In genomic region chr7:133082390-133082766, GRCh38 we compare ENCODE assay signal across 8 cellular contexts. TPM values are rescaled to one million over a fixed set of nuclear protein-coding genes. Genes with fewer than 3 reads are reported as not detected.
DNase-seq lines count a peak whose midpoint lies in the region; ATAC-seq, FAIRE-seq and TF ChIP-seq lines count a peak whose summit lies in the region.

No MANE protein-coding gene starts in this region.

- POLR2A ChIA-PET in Caco-2 (lab: Charles Lee): interaction anchor here (0.6 to 1.0 kb wide), 3 partner anchors 171 to 802 kb away, joined by 4 to 7 read pairs (median 6); partner anchors contain the start of gene EXOC4
- POLR2A ChIA-PET in K562 (lab: Yijun Ruan, JAX): interaction anchor here (0.6 to 2.0 kb wide), 10 partner anchors 9 to 249 kb away, joined by 3 to 6 read pairs (median 4); no protein-coding TSS in a partner anchor

- H3K36me3 Mint-ChIP-seq in Caco-2 (ENCODE audit: insufficient read depth, unreplicated experiment): no peaks in the 10 kb centered on the region

- H3K4me1 Mint-ChIP-seq in Caco-2 (ENCODE audit: low read depth, unreplicated experiment): no peaks in the 10 kb centered on the region

- H3K9me1 ChIP-seq in K562 (ENCODE audit: control insufficient read depth, insufficient read depth, low read length): no peaks in the 10 kb centered on the region

- 59% methylated on average over 3 of the region's 3 CpGs for WGBS in K562 (ENCODE audit: insufficient coverage, low coverage, missing lambda C conversion rate)

- no peak for TF ChIP-seq EP300 in K562 (IDR thresholded peaks at IDR 0.05; ENCODE audit: low read length)

- DNase-seq in Caco-2: no peak
- DNase-seq in K562 (ENCODE audit: extremely low read depth in 1 of 4, low spot score in 3 of 4): no peak
- DNase-seq in osteoblast (ENCODE audit: insufficient read length, low spot score, missing footprints): no peak
- DNase-seq in activated gamma-delta T cell (lab: John Stamatoyannopoulos, UW): no peak
- no peak for DNase-seq in NCI-H446 treated with DMSO at 0.1 percent for 48 hours (lab: John Stamatoyannopoulos, UW)
- no peak for DNase-seq in SIG-M5 (lab: John Stamatoyannopoulos, UW)
- DNase-seq in NOMO-1 treated with dmso at 0.1 percent for 144 hours (lab: John Stamatoyannopoulos, UW; ENCODE audit: unreplicated experiment): no peak

- peak overlapping the region; percentile 88 for H3K4me3 Mint-ChIP-seq in Caco-2 (ENCODE audit: unreplicated experiment)

- intact Hi-C loops in Caco-2 (cut with micrococcal nuclease; ENCODE audit: unreplicated experiment) (loop anchor here (1.0 kb wide), 1 partner anchor 171 kb away; the partner anchor contains the start of gene EXOC4), K562 (cut with micrococcal nuclease) (no loop called here)

- TF ChIP-seq CTCF in Caco-2 (IDR thresholded peaks at IDR 0.05; ENCODE audit: insufficient read depth in 1 of 2, low read depth in 1 of 2, low read length in 1 of 2, severe bottlenecking in 1 of 2, unreplicated experiment in 1 of 2) (no peak), K562 (IDR thresholded peaks at IDR 0.05 in 2 of 3, conservative IDR thresholded peaks at IDR 0.05 in 1 of 3; ENCODE audit: insufficient read depth in 2 of 3, low read depth in 1 of 3, low read length in 3 of 3) (no peak), osteoblast (IDR thresholded peaks at IDR 0.05; ENCODE audit: extremely low read depth, low read depth, low read length) (no peak)

- peaks cover 15% of the 10 kb centered on the region; the same call in 1 of the 2 replicates for H4K20me1 ChIP-seq in K562 (replicated peaks; ENCODE audit: control insufficient read depth, insufficient read depth, low read length)
- H4K20me1 ChIP-seq in osteoblast (ENCODE audit: insufficient read depth, low read length): peaks cover 12% of the 10 kb centered on the region

- no peak for TF ChIP-seq RAD21 in K562 (CRISPR knock-in tag; conservative IDR thresholded peaks at IDR 0.05 in 1 of 2, IDR thresholded peaks at IDR 0.05 in 1 of 2)

- H3K27me3 ChIP-seq in Caco-2 (replicated peaks; ENCODE audit: control insufficient read depth, insufficient read depth, low read length) (no peaks in the 10 kb centered on the region), K562 (ENCODE audit: control insufficient read depth in 2 of 2, insufficient read depth in 2 of 2, low read length in 2 of 2) (peaks cover 10 to 11% of the 10 kb centered on the region in 2 experiments; a peak in 3 of 5 replicates), osteoblast (ENCODE audit: insufficient read depth, low read length) (no peaks in the 10 kb centered on the region)

- H3K79me2 ChIP-seq in K562 (ENCODE audit: control insufficient read depth, insufficient read depth, low read length): peaks cover 46% of the 10 kb centered on the region
- H3K79me2 ChIP-seq in osteoblast (ENCODE audit: insufficient read depth, low read length): peaks cover 44% of the 10 kb centered on the region

- H3K27me3 Mint-ChIP-seq in Caco-2 (ENCODE audit: insufficient read depth, unreplicated experiment): peaks cover 5% of the 10 kb centered on the region

- no peak for TF ChIP-seq POLR2A in K562 (conservative IDR thresholded peaks at IDR 0.05)

- H3K9me3 Mint-ChIP-seq in Caco-2 (ENCODE audit: unreplicated experiment): no peaks in the 10 kb centered on the region

- H3K4me1 ChIP-seq in Caco-2 (peaks cover 4% of the 10 kb centered on the region; the same call in 1 of the 2 replicates), K562 (replicated peaks in 1 of 2; ENCODE audit: control insufficient read depth in 2 of 2, insufficient read depth in 2 of 2, low read length in 2 of 2) (peaks cover 7 to 28% of the 10 kb centered on the region in 2 experiments; a peak in 4 of 5 replicates), osteoblast (ENCODE audit: insufficient read depth, low read length) (peaks cover 11% of the 10 kb centered on the region)

- H3K36me3 ChIP-seq in Caco-2 (ENCODE audit: control insufficient read depth, insufficient read depth, low read length): no peaks in the 10 kb centered on the region
- H3K36me3 ChIP-seq in K562 (ENCODE audit: control insufficient read depth, insufficient read depth, low read length): peaks cover 24% of the 10 kb centered on the region
- H3K36me3 ChIP-seq in osteoblast (ENCODE audit: insufficient read depth, low read length): no peaks in the 10 kb centered on the region

- H2AFZ ChIP-seq in K562 (ENCODE audit: low read depth, low read length) (peak overlapping the region; percentile 95), osteoblast (ENCODE audit: low read length) (peak overlapping the region; percentile 78)

- CTCF ChIA-PET in Caco-2 (lab: Charles Lee) (interaction anchor here (1.0 kb wide), 1 partner anchor 352 kb away, joined by 7 read pairs; no protein-coding TSS in a partner anchor), K562 (lab: Yijun Ruan, JAX; ENCODE audit: low intra/inter-chr PET ratio) (no interaction called here)

- H3K4me2 ChIP-seq in K562 (ENCODE audit: insufficient read depth, low read length) (peak overlapping the region; percentile 68), osteoblast (ENCODE audit: insufficient read depth, low read length) (peak overlapping the region; percentile 62)

- peak overlapping the region; percentile 92 for H3K27ac Mint-ChIP-seq in Caco-2 (ENCODE audit: unreplicated experiment)

- BruUV-seq in Caco-2 (replicated peaks; lab: Mats Ljungman, UMichigan) (no TSS peak), K562 (replicated peaks; lab: Mats Ljungman, UMichigan) (no TSS peak)

- H3K9me3 ChIP-seq in Caco-2 (no peaks in the 10 kb centered on the region), K562 (replicated peaks; ENCODE audit: control insufficient read depth, insufficient read depth, low read depth, low read length) (no peaks in the 10 kb centered on the region), osteoblast (ENCODE audit: low read depth, low read length) (no peaks in the 10 kb centered on the region)

- H3K9ac ChIP-seq in K562 (ENCODE audit: insufficient read depth in 1 of 2, low read depth in 2 of 2, low read length in 2 of 2): peak overlapping the region in 1 of 2 experiments; percentile 7; a peak in 1 of 4 replicates

- H3K27ac ChIP-seq in K562 (ENCODE audit: extremely low read depth, low read depth, low read length): peak overlapping the region; percentile 24; the same call in 2 of the 3 replicates
- H3K27ac ChIP-seq in osteoblast (ENCODE audit: low read depth, low read length): no peak overlapping the region

- H3K4me3 ChIP-seq in Caco-2 (ENCODE audit: low read depth, low read length) (no peak overlapping the region), K562 (no peak overlapping the region), osteoblast (ENCODE audit: insufficient read depth, low read length) (peak overlapping the region; percentile 5)

- ATAC-seq in HG03521 (IDR thresholded peaks at IDR 0.05; ENCODE audit: unreplicated experiment) (peak; percentile 1), K562 (no peak)

- FAIRE-seq in K562 (lab: Jason Lieb, UNC): no peak

- in situ Hi-C loops in K562 (cut with MboI): no loop called here

TF ChIP-seq in K562, 482 proteins besides CTCF, POLR2A, EP300 and RAD21 (continues in another document):
- no peak for TF ChIP-seq NFE2L1 (tag; IDR thresholded peaks at IDR 0.05; ENCODE audit: borderline replicate concordance, low read depth)
- TF ChIP-seq POLR2AphosphoS5 (IDR thresholded peaks at IDR 0.05; ENCODE audit: control insufficient read depth, insufficient read depth, low read depth, low read length): no peak
- no peak for TF ChIP-seq ZNF586 (CRISPR knock-in tag; conservative IDR thresholded peaks at IDR 0.05)
- no peak for TF ChIP-seq ATF2 (CRISPR knock-in tag; IDR thresholded peaks at IDR 0.05)
- no peak for TF ChIP-seq ATF1 (CRISPR knock-in tag; IDR thresholded peaks at IDR 0.05)
- peak; percentile 52 for TF ChIP-seq ATF1 (tag; IDR thresholded peaks at IDR 0.05)
- peak; percentile 29; the same call in 1 of the 2 replicates for TF ChIP-seq GTF2E2 (tag; IDR thresholded peaks at IDR 0.05)

RNA-seq across cellular contexts. Expression of gene CHCHD3, which starts 0.5 kb away (rescaled TPM):
- total RNA-seq in Caco-2 (2022) (97.8 and 102 TPM in 2 replicates), K562 (2014; rRNA removed) (254 and 266 TPM in 2 replicates), K562 (2014; rRNA removed; fragmentation: Illumina TruSeq; extraction: Trizol) (238 and 252 TPM in 2 replicates), K562 (2015; rRNA removed; fragmentation: Illumina TruSeq; extraction: Trizol) (230 and 245 TPM in 2 replicates), K562 (2021) (170 and 177 TPM in 2 replicates), osteoblast (81.9 and 89.8 TPM in 2 replicates)
- 87.4 and 161 TPM in 2 replicates for total RNA-seq in K562 (2011; cell fraction: chromatin; rRNA removed; ENCODE audit: low replicate concordance)
- total RNA-seq in K562 (2011; cell fraction: nucleolus; rRNA removed): 66.5 and 86.1 TPM in 2 replicates
- 95.3 and 156 TPM in 2 replicates for total RNA-seq in K562 (2011; cell fraction: nucleoplasm; rRNA removed)
- polyA plus RNA-seq in K562 (2011; rRNA removed) (204 and 232 TPM in 2 replicates), K562 (2014; fragmentation: Illumina TruSeq; extraction: Trizol) (219 and 279 TPM in 2 replicates), K562 (2014; fragmentation: Nextera tagmentation; extraction: Ambion mirVana) (100 to 1,000 TPM in 1 of 2 experiments, 10 to 100 TPM in 1; 66.2 to 110 TPM), K562 (2014; rRNA removed) (157 and 165 TPM in 2 replicates)
- 61.4 and 114 TPM in 2 replicates for polyA plus RNA-seq in K562 (2011; cell fraction: cytosol; rRNA removed)
- 42.6 and 86.9 TPM in 2 replicates for polyA plus RNA-seq in K562 (2011; cell fraction: nucleus; rRNA removed)
- polyA plus RNA-seq in K562 (2012): 158 and 160 TPM in 2 replicates
- polyA minus RNA-seq in K562 (2011; rRNA and poly(A)+ RNA removed): 272 and 340 TPM in 2 replicates
- polyA minus RNA-seq in K562 (2011; cell fraction: cytosol; rRNA and poly(A)+ RNA removed): 147 and 159 TPM in 2 replicates
- polyA minus RNA-seq in K562 (2011; cell fraction: nucleus; rRNA and poly(A)+ RNA removed): 90.2 and 142 TPM in 2 replicates
